22 cellular contexts compared by ENCODE assay signal in genomic region chr15:100032358-100033080, GRCh38.
DNase-seq lines count a peak whose midpoint lies in the region; ATAC-seq and TF ChIP-seq lines count a peak whose summit lies in the region.
"Had no signal": no experiment of that assay in that cellular context is flagged by ENCODE, and none has a peak within 500 bp of the region (broad histone marks: within the 10 kb centered on the region; RNA-seq: fewer than 3 reads in every experiment).

No MANE protein-coding gene starts in this region.

- no peak overlapping the region for H3K27ac Mint-ChIP-seq in immature natural killer cell
- H3K27ac Mint-ChIP-seq: activated CD8-positive, alpha-beta memory T cell treated with anti-CD3 and anti-CD28 coated beads, Interleukin-2, amount 10 ng/mL, durations not matched to agents 7 days and 5 days; B cell; GM23338; stimulated activated naive CD8-positive, alpha-beta T cell treated with anti-CD3 and anti-CD28 coated beads, Interleukin-15, Interleukin-2, amounts not matched to agents 100 ng/mL and 50 ng/mL, for 24 hours had no signal

- H3K36me3 ChIP-seq in IMR-90 (ENCODE audit: control insufficient read depth, insufficient read depth, low read length) (no peaks in the 10 kb centered on the region), skeletal muscle tissue (ENCODE audit: control insufficient read depth in 3 of 3, insufficient read depth in 3 of 3, low read length in 3 of 3) (no peaks in the 10 kb centered on the region)
- H3K36me3 ChIP-seq: lower lobe of right lung, upper lobe of left lung had no signal

- no TSS peak for BruUV-seq in IMR-90 (replicated peaks; lab: Mats Ljungman, UMichigan)

- H3K27ac ChIP-seq in IMR-90 (ENCODE audit: insufficient read depth, low read length) (no peak overlapping the region), skeletal muscle tissue (ENCODE audit: low read depth, low read length) (peak overlapping the region; percentile 21)
- H3K27ac ChIP-seq: lower lobe of right lung, upper lobe of left lung had no signal

- TF ChIP-seq POLR2A in IMR-90 (IDR thresholded peaks at IDR 0.05; ENCODE audit: low read depth, low read length): no peak

- H3K27me3 ChIP-seq in IMR-90 (ENCODE audit: control insufficient read depth, insufficient read depth, low read length) (no peaks in the 10 kb centered on the region), skeletal muscle tissue (ENCODE audit: control insufficient read depth in 3 of 3, insufficient read depth in 3 of 3, low read length in 3 of 3) (no peaks in the 10 kb centered on the region)
- H3K27me3 ChIP-seq: upper lobe of left lung had no signal

- intact Hi-C loops in IMR-90 (cut with micrococcal nuclease): no loop called here

- H3K56ac ChIP-seq in IMR-90 (ENCODE audit: extremely low read depth, insufficient read depth, low read length): no peak overlapping the region

- H3K9ac ChIP-seq in IMR-90 (ENCODE audit: low read depth, low read length) (no peak overlapping the region), skeletal muscle tissue (ENCODE audit: low read depth in 1 of 3, low read length in 3 of 3) (no peak overlapping the region)
- H3K9ac ChIP-seq: SK-N-SH had no signal

- no peaks in the 10 kb centered on the region for H3K4me1 Mint-ChIP-seq in immature natural killer cell
- H3K4me1 Mint-ChIP-seq: activated CD8-positive, alpha-beta memory T cell treated with anti-CD3 and anti-CD28 coated beads, Interleukin-2, amount 10 ng/mL, durations not matched to agents 7 days and 5 days; B cell; GM23338 had no signal

- H3K9me3 Mint-ChIP-seq in immature natural killer cell: peaks cover 0 to 11% (median 6%) of the 10 kb centered on the region in 6 donors

- H2AK9ac ChIP-seq in IMR-90 (replicated peaks; ENCODE audit: low read depth, low read length, poor library complexity): no peak overlapping the region

- H3K4ac ChIP-seq in IMR-90 (ENCODE audit: low read depth, low read length): no peak overlapping the region

- no peak for ATAC-seq in IMR-90 (ENCODE audit: low read depth)
- ATAC-seq in GM18873 (IDR thresholded peaks at IDR 0.05; ENCODE audit: low FRiP score, unreplicated experiment): no peak
- ATAC-seq in HG02798 (IDR thresholded peaks at IDR 0.05; ENCODE audit: poor library complexity, unreplicated experiment): no peak
- ATAC-seq: activated CD8-positive, alpha-beta memory T cell treated with anti-CD3 and anti-CD28 coated beads, Interleukin-2, amount 10 ng/mL, durations not matched to agents 7 days and 5 days; GM23338; Panc1 had no signal

- POLR2A ChIA-PET in IMR-90 (lab: Charles Lee; ENCODE audit: unreplicated experiment): no interaction called here

- TF ChIP-seq RAD21 in IMR-90 (IDR thresholded peaks at IDR 0.05; ENCODE audit: low read length): no peak

- no peak overlapping the region for H2AFZ ChIP-seq in IMR-90 (replicated peaks; ENCODE audit: low read length, poor library complexity)
- H2AFZ ChIP-seq: GM23338 had no signal

- H3K4me3 Mint-ChIP-seq in immature natural killer cell: no peak overlapping the region
- H3K4me3 Mint-ChIP-seq: activated CD8-positive, alpha-beta memory T cell treated with anti-CD3 and anti-CD28 coated beads, Interleukin-2, amount 10 ng/mL, durations not matched to agents 7 days and 5 days; B cell; GM23338; stimulated activated naive CD8-positive, alpha-beta T cell treated with anti-CD3 and anti-CD28 coated beads, Interleukin-15, Interleukin-2, amounts not matched to agents 100 ng/mL and 50 ng/mL, for 24 hours had no signal

- dilution Hi-C loops in IMR-90 (cut with HindIII; ENCODE audit: low sequenced_read_pairs, unreplicated experiment): no loop called here

- in situ Hi-C loops in IMR-90 (cut with MboI; ENCODE audit: low sequenced_read_pairs): no loop called here

- peaks cover 0 to 3% (median 3%) of the 10 kb centered on the region in 3 donors for H3K27me3 Mint-ChIP-seq in immature natural killer cell (ENCODE audit: low read depth in 3 of 3)
- H3K27me3 Mint-ChIP-seq: activated CD8-positive, alpha-beta memory T cell treated with anti-CD3 and anti-CD28 coated beads, Interleukin-2, amount 10 ng/mL, durations not matched to agents 7 days and 5 days; stimulated activated naive CD8-positive, alpha-beta T cell treated with anti-CD3 and anti-CD28 coated beads, Interleukin-15, Interleukin-2, amounts not matched to agents 100 ng/mL and 50 ng/mL, for 24 hours had no signal

- H3K9me1 ChIP-seq in IMR-90 (ENCODE audit: insufficient read depth, low read length): no peaks in the 10 kb centered on the region

- no peak overlapping the region for H4K8ac ChIP-seq in IMR-90 (ENCODE audit: low read depth in 2 of 2, low read length in 2 of 2)

- H3K4me3 ChIP-seq in IMR-90 (ENCODE audit: insufficient read depth, low read depth, low read length): no peak overlapping the region
- no peak overlapping the region for H3K4me3 ChIP-seq in fibroblast of pulmonary artery (replicated peaks; ENCODE audit: low read depth, low read length)
- H3K4me3 ChIP-seq in skeletal muscle tissue (ENCODE audit: low read length in 3 of 3): no peak overlapping the region
- H3K4me3 ChIP-seq: dorsolateral prefrontal cortex, GM23338, lower lobe of right lung, upper lobe of left lung had no signal

- no peak overlapping the region for H2BK15ac ChIP-seq in IMR-90 (ENCODE audit: low read depth, low read length)

- WGBS in IMR-90 (ENCODE audit: extremely low coverage in 2 of 2, insufficient read length in 1 of 2), 2 experiments: 89% methylated on average over 3 of the region's 10 CpGs; no CpG with 5 or more reads in 1 of the 2 experiments

- CTCF ChIA-PET in IMR-90 (lab: Yijun Ruan, JAX): no interaction called here

- H3K23ac ChIP-seq in IMR-90 (ENCODE audit: low read depth, low read length): no peak overlapping the region

- H4K91ac ChIP-seq in IMR-90 (ENCODE audit: insufficient read depth, low read depth, low read length): no peak overlapping the region

- no peaks in the 10 kb centered on the region for H3K4me1 ChIP-seq in IMR-90 (ENCODE audit: control insufficient read depth, insufficient read depth, low read length)
- peaks cover 10 to 26% (median 16%) of the 10 kb centered on the region in 3 donors for H3K4me1 ChIP-seq in skeletal muscle tissue (ENCODE audit: control insufficient read depth in 3 of 3, insufficient read depth in 3 of 3, low read length in 3 of 3)
- H3K4me1 ChIP-seq: Caco-2, lower lobe of right lung had no signal

- no peak overlapping the region for H2BK5ac ChIP-seq in IMR-90 (ENCODE audit: low read depth, low read length, poor library complexity, severe bottlenecking)

- H2BK20ac ChIP-seq in IMR-90 (ENCODE audit: low read depth, low read length): no peak overlapping the region

- H3K36me3 Mint-ChIP-seq in immature natural killer cell: peaks cover 0 to 5% (median 3%) of the 10 kb centered on the region in 3 donors
- H3K36me3 Mint-ChIP-seq: activated CD8-positive, alpha-beta memory T cell treated with anti-CD3 and anti-CD28 coated beads, Interleukin-2, amount 10 ng/mL, durations not matched to agents 7 days and 5 days had no signal

- H4K5ac ChIP-seq in IMR-90 (ENCODE audit: low read depth, low read length): no peak overlapping the region

- H3K18ac ChIP-seq in IMR-90 (ENCODE audit: low read depth, low read length): no peak overlapping the region

- H2AK5ac ChIP-seq in IMR-90 (ENCODE audit: low read depth, low read length): no peak overlapping the region

- H3K79me1 ChIP-seq in IMR-90 (ENCODE audit: low read depth in 1 of 2, low read length in 2 of 2): no peaks in the 10 kb centered on the region

- peaks cover 16% of the 10 kb centered on the region for H3K9me3 ChIP-seq in IMR-90 (ENCODE audit: control insufficient read depth, insufficient read depth, low read length)
- H3K9me3 ChIP-seq in skeletal muscle tissue (ENCODE audit: control insufficient read depth in 3 of 3, low read length in 3 of 3): peaks cover 0 to 5% (median 5%) of the 10 kb centered on the region in 3 donors
- H3K9me3 ChIP-seq: Caco-2, SK-N-SH had no signal

- H2BK120ac ChIP-seq in IMR-90 (ENCODE audit: low read depth, low read length): no peak overlapping the region

- DNase-seq in IMR-90 (peak; percentile 22), RPMI7951 (ENCODE audit: low read depth) (peak; percentile 18), fibroblast of pulmonary artery (ENCODE audit: low read depth) (peak; percentile 8), immature natural killer cell (no peak)
- DNase-seq: activated CD4-positive, alpha-beta T cell treated with anti-CD3 and anti-CD28 coated beads for 48 hours; activated CD8-positive, alpha-beta memory T cell treated with anti-CD3 and anti-CD28 coated beads, Interleukin-2, amount 10 ng/mL, durations not matched to agents 7 days and 5 days; Caco-2; dorsolateral prefrontal cortex; erythroblast; lower lobe of right lung; NCI-H187; NCI-H2227 treated with DMSO at 0.1 percent for 48 hours; NCI-H82; SK-N-SH; upper lobe of left lung had no signal

- no peak overlapping the region for H3K14ac ChIP-seq in IMR-90 (replicated peaks; ENCODE audit: low read depth, low read length)

- H3K4me2 ChIP-seq in IMR-90 (ENCODE audit: low read depth, low read length): no peak overlapping the region
- H3K4me2 ChIP-seq: GM23338, SK-N-SH had no signal

- H4K20me1 ChIP-seq in IMR-90 (ENCODE audit: insufficient read depth, low read length): no peaks in the 10 kb centered on the region

- TF ChIP-seq CTCF in IMR-90 (conservative IDR thresholded peaks at IDR 0.05; ENCODE audit: low read depth, low read length) (no peak), fibroblast of pulmonary artery (IDR thresholded peaks at IDR 0.05; ENCODE audit: low read length, missing control alignments) (no peak)

TF ChIP-seq in IMR-90, 13 proteins besides CTCF, POLR2A, EP300 and RAD21 (continues in another document):
- TF ChIP-seq ELK1 (IDR thresholded peaks at IDR 0.05; ENCODE audit: borderline replicate concordance, low read depth, low read length) (no peak), CEBPB (IDR thresholded peaks at IDR 0.05; ENCODE audit: low read depth, low read length) (no peak), RFX5 (IDR thresholded peaks at IDR 0.05; ENCODE audit: low read depth, low read length) (no peak), FOS (IDR thresholded peaks at IDR 0.05; ENCODE audit: low read depth, low read length) (no peak), MAZ (IDR thresholded peaks at IDR 0.05; ENCODE audit: borderline replicate concordance, low read depth, low read length) (no peak), MAFK (IDR thresholded peaks at IDR 0.05; ENCODE audit: low read depth, low read length) (no peak), SMC3 (IDR thresholded peaks at IDR 0.05; ENCODE audit: low read depth, low read length) (no peak), BHLHE40 (IDR thresholded peaks at IDR 0.05; ENCODE audit: low read depth, low read length) (no peak), RCOR1 (IDR thresholded peaks at IDR 0.05; ENCODE audit: insufficient replicate concordance, low read length) (no peak)

Comparison
In these comparisons a context has a peak if more than half of its experiments do, and no peak if none do; other contexts are left out.
1. DNase-seq: peak in IMR-90 (single experiment), RPMI7951 (single experiment) and fibroblast of pulmonary artery (single experiment); none in immature natural killer cell (0 of 3).